ENCODE assay signal across 8 cellular contexts in the genomic region with DNA sequence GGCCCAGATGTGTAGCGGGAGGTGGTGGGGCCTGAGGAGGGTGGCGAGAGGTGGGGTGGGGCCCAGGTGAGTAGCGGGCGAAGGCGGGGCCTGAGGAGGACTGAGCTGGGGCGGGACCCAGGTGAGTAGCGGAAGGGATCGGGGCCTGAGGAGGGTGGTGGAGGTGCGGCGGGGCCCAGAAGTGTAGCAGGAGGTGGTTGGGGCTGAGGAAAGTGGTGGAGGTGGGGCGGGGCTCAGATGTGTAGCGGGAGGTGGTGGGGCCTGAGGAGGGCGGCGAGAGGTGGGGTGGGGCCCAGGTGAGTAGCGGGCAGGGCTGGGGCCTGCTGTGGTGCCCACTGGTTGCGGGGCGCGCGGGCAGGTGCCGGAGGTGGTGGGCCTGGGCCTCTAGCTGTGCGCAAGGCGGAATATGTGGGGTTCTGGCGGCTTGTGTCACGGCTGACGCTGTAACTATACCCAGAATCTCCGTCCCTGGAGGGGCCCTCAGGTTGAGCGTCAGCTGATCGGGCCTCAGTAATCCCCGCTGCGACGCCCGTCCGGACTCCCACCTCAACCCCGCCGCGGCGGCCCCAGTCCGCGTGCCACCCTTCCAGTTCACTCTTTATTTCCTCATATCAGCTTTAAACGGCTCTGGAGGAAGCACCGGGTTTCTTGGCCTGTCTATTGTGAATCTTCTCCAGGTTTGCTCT. TPM values are rescaled to one million over a fixed set of nuclear protein-coding genes. Genes with fewer than 3 reads are reported as not detected.
A peak's percentile ranks its signal among the peaks of the same experiment; 100 is the strongest.
DNase-seq lines count a peak whose midpoint lies in the region; ATAC-seq, FAIRE-seq and TF ChIP-seq lines count a peak whose summit lies in the region.

No MANE protein-coding gene starts in this region.

- no peaks in the 10 kb centered on the region for H3K9me3 ChIP-seq in A549
- no peaks in the 10 kb centered on the region for H3K9me3 ChIP-seq in osteoblast (ENCODE audit: low read depth, low read length)

- no peaks in the 10 kb centered on the region for H3K27me3 ChIP-seq in osteoblast (ENCODE audit: insufficient read depth, low read length)

- peaks cover 33% of the 10 kb centered on the region for H3K79me2 ChIP-seq in osteoblast (ENCODE audit: insufficient read depth, low read length)

- H3K4me3 ChIP-seq in A549 (peak overlapping the region; percentile 82), WI38 (ENCODE audit: low read depth, low read length) (peak overlapping the region; percentile 94), foreskin fibroblast (ENCODE audit: low read depth in 1 of 2, low read length in 2 of 2) (peak overlapping the region; percentile 66 to 91), osteoblast (ENCODE audit: insufficient read depth, low read length) (peak overlapping the region; percentile 87)

- POLR2A ChIA-PET in A549 (lab: Yijun Ruan, JAX), result interaction anchor here (0.6 to 2.8 kb wide), 12 partner anchors 8 to 628 kb away, joined by 3 to 72 read pairs (median 7); partner anchors contain the start of genes ATAD2B, FAM228B, FKBP1B and PFN4
- POLR2A ChIA-PET in GM10248 (lab: Yijun Ruan, JAX), result interaction anchor here (0.6 to 2.1 kb wide), 4 partner anchors 30 to 150 kb away, joined by 3 to 12 read pairs (median 6); partner anchors contain the start of genes ATAD2B, UBXN2A and WDCP

- CTCF ChIA-PET in A549 (lab: Yijun Ruan, JAX), result interaction anchor here (0.6 to 2.9 kb wide), 8 partner anchors 7 to 229 kb away, joined by 3 to 13 read pairs (median 4); partner anchors contain the start of genes ATAD2B and TP53I3
- CTCF ChIA-PET in GM10248 (lab: Yijun Ruan, JAX), result interaction anchor here (1.4 to 2.0 kb wide), 5 partner anchors 7 to 252 kb away, joined by 10 to 18 read pairs (median 13); partner anchors contain the start of genes ATAD2B and TP53I3

- TF ChIP-seq EP300 in A549 (IDR thresholded peaks at IDR 0.05), result no peak

- peaks cover 3% of the 10 kb centered on the region for H4K20me1 ChIP-seq in osteoblast (ENCODE audit: insufficient read depth, low read length)

- DNase-seq in A549 (ENCODE audit: low read depth in 1 of 2, low spot score in 1 of 2), result no peak
- peak; percentile 24 for DNase-seq in GM10248 (ENCODE audit: extremely low spot score)
- peak in 1 of 2 donors; percentile 57 for DNase-seq in foreskin fibroblast
- DNase-seq in osteoblast (ENCODE audit: insufficient read length, low spot score, missing footprints), result peak; percentile 63
- DNase-seq in amniotic stem cell (lab: John Stamatoyannopoulos, UW), result no peak

- FAIRE-seq in A549 (lab: Jason Lieb, UNC), result no peak

- H3K4me2 ChIP-seq in A549 (peak overlapping the region; percentile 72), osteoblast (ENCODE audit: insufficient read depth, low read length) (peak overlapping the region; percentile 74)

- ATAC-seq in A549 (peak; percentile 50 to 58; a peak in 4 of 6 replicates), HG03342 (IDR thresholded peaks at IDR 0.05; ENCODE audit: unreplicated experiment) (peak; percentile 9), HG02840 (IDR thresholded peaks at IDR 0.05; ENCODE audit: low FRiP score, unreplicated experiment) (no peak)

- WGBS in A549 (ENCODE audit: missing lambda C conversion rate), result 64% methylated on average over 34 of the region's 41 CpGs

- H3K27ac ChIP-seq in A549 (peak overlapping the region; percentile 84 to 85), osteoblast (ENCODE audit: low read depth, low read length) (peak overlapping the region; percentile 36)

- H2AFZ ChIP-seq in osteoblast (ENCODE audit: low read length), result peak overlapping the region; percentile 85

- no peak for TF ChIP-seq RAD21 in A549 (conservative IDR thresholded peaks at IDR 0.05 in 1 of 2, IDR thresholded peaks at IDR 0.05 in 1 of 2)

- H3K36me3 ChIP-seq in osteoblast (ENCODE audit: insufficient read depth, low read length), result peaks cover 27% of the 10 kb centered on the region

- no peak; the same call in 1 of the 2 replicates for TF ChIP-seq POLR2A in A549 (IDR thresholded peaks at IDR 0.05; ENCODE audit: low read length)

- H3K4me1 ChIP-seq in A549 (peaks cover 27% of the 10 kb centered on the region), osteoblast (ENCODE audit: insufficient read depth, low read length) (peaks cover 5% of the 10 kb centered on the region)

- TF ChIP-seq CTCF in A549 (IDR thresholded peaks at IDR 0.05) (no peak), GM10248 (IDR thresholded peaks at IDR 0.05; ENCODE audit: control extremely low read depth, extremely low read depth, low read depth, missing control alignments) (no peak), WI38 (IDR thresholded peaks at IDR 0.05; ENCODE audit: low read depth, low read length) (no peak), foreskin fibroblast (IDR thresholded peaks at IDR 0.05; ENCODE audit: low read depth, low read length) (no peak), osteoblast (IDR thresholded peaks at IDR 0.05; ENCODE audit: extremely low read depth, low read depth, low read length) (no peak)

TF ChIP-seq in A549, 52 proteins besides CTCF, POLR2A, EP300 and RAD21:
- TF ChIP-seq TP53 (CRISPR knock-in tag; IDR thresholded peaks at IDR 0.05) (peak; percentile 15; the same call in 1 of the 2 replicates), RNF2 (IDR thresholded peaks at IDR 0.05; ENCODE audit: borderline replicate concordance, low read depth) (no peak), PHF8 (IDR thresholded peaks at IDR 0.05; ENCODE audit: borderline replicate concordance, low read depth) (0 out of 2 replicates have a peak, but pooled peaks have one; percentile 18), FOXS1 (CRISPR knock-in tag; IDR thresholded peaks at IDR 0.05) (no peak)

RNA-seq across cellular contexts. Expression of gene SF3B6, which starts 0.9 kb away (rescaled TPM):
- polyA plus RNA-seq in A549 (2011; rRNA removed) (296 and 315 TPM in 2 replicates), A549 (2017; fragmentation: RNase III; extraction: RNeasy Plus Mini Kit Qiagen cat#74134 plus additional on column Dnase treatment) (244 to 276 TPM (median 260 TPM) in 3 replicates)
- polyA plus RNA-seq in A549 (2012; cell fraction: cytosol; rRNA removed), result 133 and 171 TPM in 2 replicates
- polyA plus RNA-seq in A549 (2012; cell fraction: nucleus; rRNA removed), result 45.9 and 85.7 TPM in 2 replicates
- 19.5 and 28.0 TPM in 2 replicates for polyA minus RNA-seq in A549 (2011; rRNA and poly(A)+ RNA removed)
- 96.6 and 109 TPM in 2 replicates for total RNA-seq in osteoblast

RNA-seq across cellular contexts. Expression of gene TP53I3, which starts 7.6 kb away (rescaled TPM):
- polyA plus RNA-seq in A549 (2011; rRNA removed) (93.7 and 99.1 TPM in 2 replicates), A549 (2017; fragmentation: RNase III; extraction: RNeasy Plus Mini Kit Qiagen cat#74134 plus additional on column Dnase treatment) (173 to 183 TPM (median 173 TPM) in 3 replicates)
- 150 and 186 TPM in 2 replicates for polyA plus RNA-seq in A549 (2012; cell fraction: cytosol; rRNA removed)
- polyA plus RNA-seq in A549 (2012; cell fraction: nucleus; rRNA removed), result 347 and 392 TPM in 2 replicates
- 64.4 and 101 TPM in 2 replicates for polyA minus RNA-seq in A549 (2011; rRNA and poly(A)+ RNA removed)
- 59.4 and 79.3 TPM in 2 replicates for total RNA-seq in osteoblast

RNA-seq across cellular contexts. Expression of gene FKBP1B, which starts 27.5 kb away (rescaled TPM):
- 16.1 and 23.4 TPM in 2 replicates for polyA plus RNA-seq in A549 (2011; rRNA removed)
- 23.5 and 24.2 TPM in 2 replicates for polyA plus RNA-seq in A549 (2012; cell fraction: cytosol; rRNA removed)
- polyA plus RNA-seq in A549 (2012; cell fraction: nucleus; rRNA removed), result 10.0 and 12.5 TPM in 2 replicates
- polyA plus RNA-seq in A549 (2017; fragmentation: RNase III; extraction: RNeasy Plus Mini Kit Qiagen cat#74134 plus additional on column Dnase treatment), result 8.5 to 9.1 TPM (median 8.9 TPM) in 3 replicates
- polyA minus RNA-seq in A549 (2011; rRNA and poly(A)+ RNA removed), result 7.6 and 8.4 TPM in 2 replicates
- total RNA-seq in osteoblast, result 2.7 and 3.3 TPM in 2 replicates

RNA-seq across cellular contexts. Expression of gene WDCP, which starts 29.8 kb away (rescaled TPM):
- 20.8 and 30.1 TPM in 2 replicates for polyA plus RNA-seq in A549 (2011; rRNA removed)
- polyA plus RNA-seq in A549 (2012; cell fraction: cytosol; rRNA removed), result 6.7 and 8.4 TPM in 2 replicates
- polyA plus RNA-seq in A549 (2012; cell fraction: nucleus; rRNA removed), result 6.6 and 9.5 TPM in 2 replicates
- polyA plus RNA-seq in A549 (2017; fragmentation: RNase III; extraction: RNeasy Plus Mini Kit Qiagen cat#74134 plus additional on column Dnase treatment), result 12.1 to 12.9 TPM (median 12.7 TPM) in 3 replicates
- polyA minus RNA-seq in A549 (2011; rRNA and poly(A)+ RNA removed), result 39.7 and 56.6 TPM in 2 replicates
- total RNA-seq in osteoblast, result 8.3 and 9.1 TPM in 2 replicates

RNA-seq across cellular contexts. Expression of gene PFN4, which starts 46.1 kb away (rescaled TPM):
- polyA plus RNA-seq in A549 (2011; rRNA removed) (2.0 and 2.3 TPM in 2 replicates), A549 (2017; fragmentation: RNase III; extraction: RNeasy Plus Mini Kit Qiagen cat#74134 plus additional on column Dnase treatment) (1.2 to 1.6 TPM (median 1.6 TPM) in 3 replicates)
- polyA plus RNA-seq in A549 (2012; cell fraction: cytosol; rRNA removed), result 0.75 and 0.80 TPM in 2 replicates
- 0.44 and 0.56 TPM in 2 replicates for polyA plus RNA-seq in A549 (2012; cell fraction: nucleus; rRNA removed)
- 0.37 TPM in 1 of 2 replicates, not detected in the other for polyA minus RNA-seq in A549 (2011; rRNA and poly(A)+ RNA removed)
- 0.88 TPM in 1 of 2 replicates, not detected in the other for total RNA-seq in osteoblast

Comparison
In these comparisons a context has a peak if more than half of its experiments do, and no peak if none do; other contexts are left out.
1. DNase-seq: peak in GM10248 (single experiment) and osteoblast (single experiment); none in A549 (0 of 2) and amniotic stem cell (single experiment).
2. Peak in every context shown above with its lines, with median percentiles within 50 percentile points of each other: H3K4me3 ChIP-seq.